In the genomic region with DNA sequence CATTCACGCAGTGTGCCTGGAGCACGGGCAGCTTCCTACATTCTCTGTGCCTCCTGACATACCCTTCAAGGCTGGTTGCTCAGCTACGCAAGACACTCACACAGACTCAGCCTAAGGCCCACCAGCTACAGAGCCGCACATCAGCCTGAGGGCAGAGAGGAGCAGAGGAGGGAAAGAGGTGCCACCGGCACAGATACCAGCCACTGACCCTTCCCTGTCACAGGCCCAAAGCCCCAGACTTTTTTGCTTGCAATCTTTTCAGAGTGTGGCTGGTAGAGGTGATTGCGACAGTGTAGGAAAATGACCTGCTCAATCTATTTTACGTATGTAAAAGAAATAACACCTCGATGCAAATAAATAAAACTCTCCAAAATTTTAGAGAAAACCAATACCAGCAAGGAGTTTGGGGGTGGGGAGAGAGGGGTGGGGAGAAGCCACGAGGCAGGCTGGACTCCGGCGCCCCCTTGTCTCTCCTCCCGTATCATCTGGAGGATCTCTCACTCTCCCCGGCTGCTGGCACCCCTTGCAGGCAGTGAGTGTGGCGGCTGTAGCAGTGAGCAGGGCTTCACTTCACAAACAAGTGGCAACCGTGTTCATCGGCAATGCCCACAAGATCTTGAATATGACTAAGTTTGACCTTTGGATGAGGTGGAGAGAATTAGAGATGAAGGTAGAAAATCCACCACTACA, we compare ENCODE assay signal across 22 cellular contexts. TPM values are rescaled to one million over a fixed set of nuclear protein-coding genes. Genes with fewer than 3 reads are reported as not detected.
DNase-seq lines count a peak whose midpoint lies in the region; ATAC-seq, FAIRE-seq and TF ChIP-seq lines count a peak whose summit lies in the region.
"Had no signal": no experiment of that assay in that cellular context is flagged by ENCODE, and none has a peak within 500 bp of the region (broad histone marks: within the 10 kb centered on the region; RNA-seq: fewer than 3 reads in every experiment).

No MANE protein-coding gene starts in this region.

- H3K4me3 ChIP-seq in GM23338 (no peak overlapping the region), K562 (no peak overlapping the region), thyroid gland (replicated peaks in 1 of 3) (no peak overlapping the region)
- H3K4me3 ChIP-seq: BLaER1 treated with 17β-estradiol and CSF1 and Interleukin-3, amounts not matched to agents 10 nM and 100 nM had no signal

- no peaks in the 10 kb centered on the region for H3K36me3 Mint-ChIP-seq in GM23338 (ENCODE audit: low read depth)
- H3K36me3 Mint-ChIP-seq: CD8-positive, alpha-beta T cell had no signal

- H3K9me3 ChIP-seq in K562 (replicated peaks; ENCODE audit: control insufficient read depth, insufficient read depth, low read depth, low read length) (no peaks in the 10 kb centered on the region), thyroid gland (no peaks in the 10 kb centered on the region)
- H3K9me3 ChIP-seq: BLaER1 treated with 17β-estradiol and CSF1 and Interleukin-3, amounts not matched to agents 10 nM and 100 nM had no signal

- H2AFZ ChIP-seq in GM23338 (no peak overlapping the region), K562 (ENCODE audit: low read depth, low read length) (no peak overlapping the region)

- intact Hi-C loops in K562 (cut with micrococcal nuclease) (no loop called here), thyroid gland (cut with DNase I) (no loop called here)

- no peaks in the 10 kb centered on the region for H3K9me1 ChIP-seq in K562 (ENCODE audit: control insufficient read depth, insufficient read depth, low read length)

- in situ Hi-C loops in K562 (cut with MboI) (no loop called here), GM13977 (cut with MboI; ENCODE audit: low pct_unique_long_range_greater_than_20kb, low sequenced_read_pairs, unreplicated experiment) (no loop called here)

- H3K27ac ChIP-seq in GM23338 (ENCODE audit: low read depth) (no peak overlapping the region), K562 (ENCODE audit: extremely low read depth, low read depth, low read length) (no peak overlapping the region), thyroid gland (no peak overlapping the region)
- H3K27ac ChIP-seq: BLaER1 treated with 17β-estradiol and CSF1 and Interleukin-3, amounts not matched to agents 10 nM and 100 nM had no signal

- H3K9me3 Mint-ChIP-seq in GM23338: no peaks in the 10 kb centered on the region
- H3K9me3 Mint-ChIP-seq: CD8-positive, alpha-beta T cell had no signal

- H3F3A ChIP-seq in GM23338 (replicated peaks; ENCODE audit: low read depth): no peaks in the 10 kb centered on the region; the same call in 1 of the 2 replicates

- no peak for TF ChIP-seq RAD21 in K562 (CRISPR knock-in tag; conservative IDR thresholded peaks at IDR 0.05 in 1 of 2, IDR thresholded peaks at IDR 0.05 in 1 of 2)

- no peak overlapping the region for H3K4me3 Mint-ChIP-seq in GM23338
- H3K4me3 Mint-ChIP-seq: B cell; CD8-positive, alpha-beta T cell had no signal

- H3K4me2 ChIP-seq in GM23338 (no peak overlapping the region), K562 (ENCODE audit: insufficient read depth, low read length) (no peak overlapping the region)
- H3K4me2 ChIP-seq: BLaER1 treated with 17β-estradiol and CSF1 and Interleukin-3, amounts not matched to agents 10 nM and 100 nM had no signal

- H3K79me2 ChIP-seq in GM23338 (replicated peaks; ENCODE audit: insufficient read depth): no peaks in the 10 kb centered on the region
- H3K79me2 ChIP-seq in K562 (ENCODE audit: control insufficient read depth, insufficient read depth, low read length): no peaks in the 10 kb centered on the region

- FAIRE-seq in K562 (lab: Jason Lieb, UNC): no peak
- FAIRE-seq: A204.1, G401.6, GM12891, GM18507 had no signal

- no peak overlapping the region for H3K27ac Mint-ChIP-seq in GM23338
- H3K27ac Mint-ChIP-seq: B cell; CD8-positive, alpha-beta T cell had no signal

- POLR2A ChIA-PET in K562 (lab: Yijun Ruan, JAX): no interaction called here

- TF ChIP-seq CTCF in GM23338 (conservative IDR thresholded peaks at IDR 0.05; ENCODE audit: low read depth in 2 of 2) (peak in 1 of 2 experiments; percentile 42; a peak in 2 of 4 replicates), K562 (IDR thresholded peaks at IDR 0.05 in 2 of 3, conservative IDR thresholded peaks at IDR 0.05 in 1 of 3; ENCODE audit: insufficient read depth in 2 of 3, low read depth in 1 of 3, low read length in 3 of 3) (no peak), thyroid gland (IDR thresholded peaks at IDR 0.05) (no peak), GM13977 (IDR thresholded peaks at IDR 0.05; ENCODE audit: extremely low read depth, insufficient read depth, missing control alignments) (no peak)

- CTCF ChIA-PET in K562 (lab: Yijun Ruan, JAX; ENCODE audit: low intra/inter-chr PET ratio): no interaction called here

- H4K20me1 ChIP-seq in GM23338 (replicated peaks; ENCODE audit: insufficient read depth) (no peaks in the 10 kb centered on the region; the same call in 1 of the 2 replicates), K562 (replicated peaks; ENCODE audit: control insufficient read depth, insufficient read depth, low read length) (no peaks in the 10 kb centered on the region)
- H4K20me1 ChIP-seq: BLaER1 treated with 17β-estradiol and CSF1 and Interleukin-3, amounts not matched to agents 10 nM and 100 nM had no signal

- H3K27me3 ChIP-seq in GM23338 (ENCODE audit: insufficient read depth) (no peaks in the 10 kb centered on the region), K562 (ENCODE audit: control insufficient read depth in 2 of 2, insufficient read depth in 2 of 2, low read length in 2 of 2) (no peaks in the 10 kb centered on the region), thyroid gland (no peaks in the 10 kb centered on the region)
- H3K27me3 ChIP-seq: BLaER1 treated with 17β-estradiol and CSF1 and Interleukin-3, amounts not matched to agents 10 nM and 100 nM had no signal

- no peak for TF ChIP-seq EP300 in K562 (IDR thresholded peaks at IDR 0.05; ENCODE audit: low read length)

- H3K4me1 ChIP-seq in GM23338 (ENCODE audit: insufficient read depth) (no peaks in the 10 kb centered on the region), K562 (replicated peaks in 1 of 2; ENCODE audit: control insufficient read depth in 2 of 2, insufficient read depth in 2 of 2, low read length in 2 of 2) (peaks cover 9 to 12% of the 10 kb centered on the region in 2 experiments), thyroid gland (no peaks in the 10 kb centered on the region)
- H3K4me1 ChIP-seq: BLaER1 treated with 17β-estradiol and CSF1 and Interleukin-3, amounts not matched to agents 10 nM and 100 nM had no signal

- no peak for TF ChIP-seq POLR2A in K562 (conservative IDR thresholded peaks at IDR 0.05)
- TF ChIP-seq POLR2A in thyroid gland (IDR thresholded peaks at IDR 0.05): no peak

- ATAC-seq in GM23338 (peak; percentile 90), K562 (no peak; the same call in 2 of the 3 replicates), HG03175 (IDR thresholded peaks at IDR 0.05; ENCODE audit: unreplicated experiment) (no peak)
- ATAC-seq: CD8-positive, alpha-beta T cell had no signal

- peak overlapping the region in 1 of 2 experiments; percentile 66; a peak in 1 of 4 replicates for H3K9ac ChIP-seq in K562 (ENCODE audit: insufficient read depth in 1 of 2, low read depth in 2 of 2, low read length in 2 of 2)
- H3K9ac ChIP-seq: BLaER1 treated with 17β-estradiol and CSF1 and Interleukin-3, amounts not matched to agents 10 nM and 100 nM had no signal

- no peaks in the 10 kb centered on the region for H3K36me3 ChIP-seq in GM23338 (ENCODE audit: insufficient read depth)
- no peaks in the 10 kb centered on the region for H3K36me3 ChIP-seq in K562 (ENCODE audit: control insufficient read depth, insufficient read depth, low read length)
- no peaks in the 10 kb centered on the region for H3K36me3 ChIP-seq in thyroid gland
- H3K36me3 ChIP-seq: BLaER1 treated with 17β-estradiol and CSF1 and Interleukin-3, amounts not matched to agents 10 nM and 100 nM had no signal

- peaks cover 3% of the 10 kb centered on the region; the same call in 2 of the 3 replicates for H3K4me1 Mint-ChIP-seq in GM23338
- H3K4me1 Mint-ChIP-seq: B cell had no signal

- H3K27me3 Mint-ChIP-seq in GM23338 (ENCODE audit: insufficient read depth, low read depth, poor library complexity): no peaks in the 10 kb centered on the region
- H3K27me3 Mint-ChIP-seq: B cell had no signal

- 50% methylated on average over 12 of the region's 16 CpGs for WGBS in K562 (ENCODE audit: insufficient coverage, low coverage, missing lambda C conversion rate)
- WGBS in thyroid gland, 2 donors: 56 to 57% methylated on average over 16 of the region's 16 CpGs

- peak; percentile 17 for DNase-seq in D341Med (ENCODE audit: low spot score)
- DNase-seq in GM23338 (ENCODE audit: low spot score): no peak
- DNase-seq in K562 (ENCODE audit: extremely low read depth in 1 of 4, low spot score in 3 of 4): peak in 2 of 4 experiments; percentile 44 to 51
- peak; percentile 11 to 13 for DNase-seq in thyroid gland
- no peak for DNase-seq in activated T-cell treated with anti-CD3 and anti-CD28 coated beads, Interleukin-2, amount 50 U/mL, for 48 hours
- DNase-seq in GM13977 (ENCODE audit: low spot score): no peak
- DNase-seq: Calu3; CD8-positive, alpha-beta T cell; DMS 273 treated with DMSO at 0.1 percent for 48 hours; DMS53; DND-41; EL; GOT3; HCEC 1CT had no signal

- no TSS peak for BruUV-seq in K562 (replicated peaks; lab: Mats Ljungman, UMichigan)

- no peaks in the 10 kb centered on the region for H3K9me2 ChIP-seq in GM23338 (ENCODE audit: insufficient read depth)

RNA-seq across cellular contexts. Expression of a gene that starts 12.7 kb away (rescaled TPM):
- 3.4 and 4.3 TPM in 2 replicates for total RNA-seq in GM23338 (2014; rRNA removed; shearing (Covaris generic))
- 0.86 and 1.3 TPM in 2 replicates for polyA plus RNA-seq in GM23338 (2016; fragmentation: Nextera tagmentation; extraction: Ambion mirVana)
- total RNA-seq in K562 (2011; cell fraction: chromatin; rRNA removed; ENCODE audit: low replicate concordance): 1.4 and 3.6 TPM in 2 replicates
- total RNA-seq in K562 (2011; cell fraction: nucleolus; rRNA removed): 3.3 and 4.2 TPM in 2 replicates
- total RNA-seq in K562 (2011; cell fraction: nucleoplasm; rRNA removed): 3.7 and 4.4 TPM in 2 replicates
- 2.5 and 3.4 TPM in 2 replicates for total RNA-seq in K562 (2014; rRNA removed)
- 1.4 and 1.8 TPM in 2 replicates for total RNA-seq in K562 (2014; rRNA removed; fragmentation: Illumina TruSeq; extraction: Trizol)
- total RNA-seq in K562 (2015; rRNA removed; fragmentation: Illumina TruSeq; extraction: Trizol): 1.3 and 1.4 TPM in 2 replicates
- total RNA-seq in K562 (2021): 2.9 and 3.3 TPM in 2 replicates
- polyA plus RNA-seq in K562 (2011; rRNA removed): 2.2 and 2.4 TPM in 2 replicates
- polyA plus RNA-seq in K562 (2011; cell fraction: cytosol; rRNA removed): 2.4 and 4.0 TPM in 2 replicates
- 1.2 and 2.2 TPM in 2 replicates for polyA plus RNA-seq in K562 (2011; cell fraction: nucleus; rRNA removed)
- polyA plus RNA-seq in K562 (2012): 1.6 and 2.7 TPM in 2 replicates
- 2.6 and 3.3 TPM in 2 replicates for polyA plus RNA-seq in K562 (2014; fragmentation: Illumina TruSeq; extraction: Trizol)
- under 1 TPM; 0.06 to 0.17 TPM for polyA plus RNA-seq in K562 (2014; fragmentation: Nextera tagmentation; extraction: Ambion mirVana)
- polyA plus RNA-seq in K562 (2014; rRNA removed): 2.6 and 4.5 TPM in 2 replicates
- polyA minus RNA-seq in K562 (2011; rRNA and poly(A)+ RNA removed): 0.72 and 1.3 TPM in 2 replicates
- polyA minus RNA-seq in K562 (2011; cell fraction: cytosol; rRNA and poly(A)+ RNA removed): 2.3 and 2.8 TPM in 2 replicates
- 0.56 and 0.81 TPM in 2 replicates for polyA minus RNA-seq in K562 (2011; cell fraction: nucleus; rRNA and poly(A)+ RNA removed)
- 1 to 10 TPM in 1 of 4 donors, under 1 TPM in 3; 0.54 to 1.8 (median 0.68) TPM for total RNA-seq in thyroid gland
- polyA plus RNA-seq: AG04450 had no signal

RNA-seq across cellular contexts. Expression of a gene that starts 52.5 kb away (rescaled TPM):
- total RNA-seq in GM23338 (2014; rRNA removed; shearing (Covaris generic)): 33.7 and 40.5 TPM in 2 replicates
- polyA plus RNA-seq in GM23338 (2016; fragmentation: Nextera tagmentation; extraction: Ambion mirVana) (41.6 and 42.8 TPM in 2 replicates), K562 (2011; rRNA removed) (166 and 198 TPM in 2 replicates), K562 (2014; fragmentation: Illumina TruSeq; extraction: Trizol) (77.7 and 80.1 TPM in 2 replicates), K562 (2014; fragmentation: Nextera tagmentation; extraction: Ambion mirVana) (100 to 1,000 TPM in 1 of 2 experiments, 10 to 100 TPM in 1; 86.1 to 136 TPM), K562 (2014; rRNA removed) (104 and 123 TPM in 2 replicates)
- 150 and 300 TPM in 2 replicates for total RNA-seq in K562 (2011; cell fraction: chromatin; rRNA removed; ENCODE audit: low replicate concordance)
- total RNA-seq in K562 (2011; cell fraction: nucleolus; rRNA removed): 278 and 303 TPM in 2 replicates
- 246 and 254 TPM in 2 replicates for total RNA-seq in K562 (2011; cell fraction: nucleoplasm; rRNA removed)
- total RNA-seq in K562 (2014; rRNA removed) (76.9 and 81.2 TPM in 2 replicates), K562 (2014; rRNA removed; fragmentation: Illumina TruSeq; extraction: Trizol) (70.8 and 83.3 TPM in 2 replicates), K562 (2015; rRNA removed; fragmentation: Illumina TruSeq; extraction: Trizol) (79.4 and 82.9 TPM in 2 replicates), K562 (2021) (76.9 and 77.0 TPM in 2 replicates), thyroid gland (10 to 100 TPM; 25.3 to 42.7 (median 35.5) TPM)
- polyA plus RNA-seq in K562 (2011; cell fraction: cytosol; rRNA removed): 146 and 171 TPM in 2 replicates
- 119 and 128 TPM in 2 replicates for polyA plus RNA-seq in K562 (2011; cell fraction: nucleus; rRNA removed)
- 60.3 and 72.1 TPM in 2 replicates for polyA plus RNA-seq in K562 (2012)
- polyA minus RNA-seq in K562 (2011; rRNA and poly(A)+ RNA removed): 111 and 112 TPM in 2 replicates
- polyA minus RNA-seq in K562 (2011; cell fraction: cytosol; rRNA and poly(A)+ RNA removed): 39.2 and 49.7 TPM in 2 replicates
- 104 and 153 TPM in 2 replicates for polyA minus RNA-seq in K562 (2011; cell fraction: nucleus; rRNA and poly(A)+ RNA removed)

Comparison
In these comparisons a context has a peak if more than half of its experiments do, and no peak if none do; other contexts are left out.
1. DNase-seq: peak in D341Med (single experiment) and thyroid gland (2 of 2); none in GM23338 (single experiment), activated T-cell treated with anti-CD3 and anti-CD28 coated beads, Interleukin-2, amount 50 U/mL, for 48 hours (0 of 2) and GM13977 (single experiment).